1 cellular context compared by ENCODE assay signal in the genomic region with DNA sequence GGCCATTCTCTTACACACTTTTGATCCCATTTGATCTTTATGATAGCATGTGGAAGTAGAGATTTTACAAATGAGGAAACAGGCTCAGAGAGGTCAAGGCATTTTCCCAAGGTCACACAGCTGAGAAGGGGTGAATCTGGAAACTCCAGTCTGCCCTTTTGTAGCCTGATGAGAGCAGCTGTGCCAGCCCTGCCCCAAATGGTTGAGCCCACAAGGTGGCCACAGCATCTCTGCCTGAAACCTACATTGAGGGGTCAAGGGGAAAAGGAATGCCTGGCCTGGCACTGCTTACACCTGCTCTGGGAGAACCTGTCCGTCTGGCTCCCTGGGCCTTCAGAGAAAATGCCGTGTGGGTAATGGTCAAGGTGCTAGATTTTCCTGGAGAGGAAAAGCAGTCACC.
TF ChIP-seq lines count a peak whose summit lies in the region.

No MANE protein-coding gene starts in this region.

TF ChIP-seq in K562, 482 proteins besides CTCF, POLR2A, EP300 and RAD21 (continued from another document):
- TF ChIP-seq, protein P1, sequence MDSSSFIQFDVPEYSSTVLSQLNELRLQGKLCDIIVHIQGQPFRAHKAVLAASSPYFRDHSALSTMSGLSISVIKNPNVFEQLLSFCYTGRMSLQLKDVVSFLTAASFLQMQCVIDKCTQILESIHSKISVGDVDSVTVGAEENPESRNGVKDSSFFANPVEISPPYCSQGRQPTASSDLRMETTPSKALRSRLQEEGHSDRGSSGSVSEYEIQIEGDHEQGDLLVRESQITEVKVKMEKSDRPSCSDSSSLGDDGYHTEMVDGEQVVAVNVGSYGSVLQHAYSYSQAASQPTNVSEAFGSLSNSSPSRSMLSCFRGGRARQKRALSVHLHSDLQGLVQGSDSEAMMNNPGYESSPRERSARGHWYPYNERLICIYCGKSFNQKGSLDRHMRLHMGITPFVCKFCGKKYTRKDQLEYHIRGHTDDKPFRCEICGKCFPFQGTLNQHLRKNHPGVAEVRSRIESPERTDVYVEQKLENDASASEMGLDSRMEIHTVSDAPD (CRISPR knock-in tag; IDR thresholded peaks at IDR 0.05), result no peak
- no peak for TF ChIP-seq NEUROD1 (IDR thresholded peaks at IDR 0.05; ENCODE audit: borderline replicate concordance, low read depth, low read length, partially characterized antibody)
- no peak for TF ChIP-seq SRSF3 (IDR thresholded peaks at IDR 0.05; ENCODE audit: insufficient read depth, low read length)
- TF ChIP-seq ZNF224 (CRISPR knock-in tag; IDR thresholded peaks at IDR 0.05), result no peak
- peak; percentile 26 to 27; a peak in 2 of 4 replicates for TF ChIP-seq KDM1A (IDR thresholded peaks at IDR 0.05)
- TF ChIP-seq, protein P2, sequence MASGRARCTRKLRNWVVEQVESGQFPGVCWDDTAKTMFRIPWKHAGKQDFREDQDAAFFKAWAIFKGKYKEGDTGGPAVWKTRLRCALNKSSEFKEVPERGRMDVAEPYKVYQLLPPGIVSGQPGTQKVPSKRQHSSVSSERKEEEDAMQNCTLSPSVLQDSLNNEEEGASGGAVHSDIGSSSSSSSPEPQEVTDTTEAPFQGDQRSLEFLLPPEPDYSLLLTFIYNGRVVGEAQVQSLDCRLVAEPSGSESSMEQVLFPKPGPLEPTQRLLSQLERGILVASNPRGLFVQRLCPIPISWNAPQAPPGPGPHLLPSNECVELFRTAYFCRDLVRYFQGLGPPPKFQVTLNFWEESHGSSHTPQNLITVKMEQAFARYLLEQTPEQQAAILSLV (tag; IDR thresholded peaks at IDR 0.05), result no peak
- no peak for TF ChIP-seq CREBBP (IDR thresholded peaks at IDR 0.05; ENCODE audit: low read depth, low read length)
- TF ChIP-seq SIN3B (IDR thresholded peaks at IDR 0.05; ENCODE audit: low read depth), result no peak
- no peak for TF ChIP-seq WHSC1 (IDR thresholded peaks at IDR 0.05; ENCODE audit: low read length)
- TF ChIP-seq CSDE1 (IDR thresholded peaks at IDR 0.05), result no peak
- TF ChIP-seq NCOR1 (IDR thresholded peaks at IDR 0.05), result no peak
- no peak for TF ChIP-seq ZNF76 (CRISPR knock-in tag; IDR thresholded peaks at IDR 0.05; ENCODE audit: borderline replicate concordance)
- TF ChIP-seq, protein P3, sequence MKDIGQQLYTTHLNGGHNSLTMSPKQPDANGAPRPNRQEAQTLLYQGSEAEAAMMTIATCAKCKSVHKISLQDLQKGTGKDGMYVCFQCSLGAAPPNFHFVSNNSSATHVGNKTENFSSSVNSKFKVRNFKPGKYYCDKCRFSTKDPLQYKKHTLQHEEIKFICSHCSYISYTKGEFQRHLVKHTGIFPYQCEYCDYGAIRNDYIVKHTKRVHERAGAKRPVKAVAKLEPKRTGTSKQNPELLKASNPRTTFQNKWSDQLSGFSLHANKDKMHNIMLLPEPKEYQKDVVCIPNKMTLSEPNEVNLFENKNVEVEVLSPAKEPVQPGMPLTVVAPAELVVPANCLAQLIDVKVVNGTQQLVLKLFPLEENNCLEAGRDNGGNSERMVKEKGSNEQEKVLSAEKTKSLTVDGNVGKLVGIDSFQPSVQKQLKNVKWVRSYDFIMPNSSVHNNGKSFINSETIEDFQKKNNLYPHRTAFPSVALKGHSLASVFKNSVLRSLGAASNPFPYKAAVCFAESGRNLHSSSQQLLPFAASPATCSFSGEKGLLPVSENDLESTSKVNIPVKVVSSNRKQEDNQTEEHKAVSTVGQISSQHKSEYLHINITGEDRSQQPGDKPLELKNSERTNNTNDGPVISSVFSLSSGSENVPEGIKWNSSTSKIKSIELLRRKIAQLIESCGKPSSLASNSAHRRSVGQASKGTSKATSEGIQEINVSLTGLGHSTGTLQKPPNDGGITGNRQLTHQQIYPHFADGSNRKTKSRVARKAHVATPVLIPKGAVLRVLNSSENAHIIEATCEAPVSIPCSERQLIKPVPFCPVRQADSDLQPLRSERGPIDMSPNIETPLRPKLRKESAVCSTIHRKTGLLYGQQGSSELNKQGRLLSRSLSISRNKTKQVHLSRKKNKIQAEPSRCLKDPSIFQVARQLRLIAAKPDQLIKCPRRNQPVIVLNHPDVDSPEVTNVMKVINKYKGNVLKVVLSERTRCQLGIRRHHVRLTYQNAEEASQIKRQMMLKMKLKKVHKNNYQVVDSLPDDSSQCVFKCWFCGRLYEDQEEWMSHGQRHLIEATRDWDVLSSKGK (CRISPR knock-in tag; IDR thresholded peaks at IDR 0.05), result no peak
- TF ChIP-seq, protein P4, sequence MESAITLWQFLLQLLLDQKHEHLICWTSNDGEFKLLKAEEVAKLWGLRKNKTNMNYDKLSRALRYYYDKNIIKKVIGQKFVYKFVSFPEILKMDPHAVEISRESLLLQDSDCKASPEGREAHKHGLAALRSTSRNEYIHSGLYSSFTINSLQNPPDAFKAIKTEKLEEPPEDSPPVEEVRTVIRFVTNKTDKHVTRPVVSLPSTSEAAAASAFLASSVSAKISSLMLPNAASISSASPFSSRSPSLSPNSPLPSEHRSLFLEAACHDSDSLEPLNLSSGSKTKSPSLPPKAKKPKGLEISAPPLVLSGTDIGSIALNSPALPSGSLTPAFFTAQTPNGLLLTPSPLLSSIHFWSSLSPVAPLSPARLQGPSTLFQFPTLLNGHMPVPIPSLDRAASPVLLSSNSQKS (CRISPR knock-in tag; IDR thresholded peaks at IDR 0.05), result no peak
- no peak for TF ChIP-seq KDM4B (IDR thresholded peaks at IDR 0.05; ENCODE audit: borderline replicate concordance in 2 of 2, low read depth in 1 of 2)
